In the genomic region with DNA sequence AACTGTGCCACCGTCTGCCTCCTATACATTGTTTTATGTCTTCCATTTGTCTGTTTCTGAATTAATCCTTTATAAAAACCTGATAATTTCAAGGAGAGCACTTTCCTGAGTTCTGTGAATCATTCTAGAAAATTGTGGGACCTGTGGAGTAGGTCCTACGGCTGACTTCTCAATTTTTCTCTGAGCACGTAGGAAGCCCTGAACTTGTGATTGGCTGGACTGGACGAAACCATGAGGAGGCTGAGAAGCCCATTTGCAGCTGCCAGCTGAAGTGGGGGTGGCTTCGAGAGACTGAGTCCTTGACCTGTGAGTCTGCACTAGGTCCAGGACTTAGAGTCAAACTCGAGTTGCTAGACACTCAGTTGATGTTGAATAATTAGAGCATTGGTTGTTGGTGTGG, we compare ENCODE assay signal across 18 cellular contexts.
A peak's percentile ranks its signal among the peaks of the same experiment; 100 is the strongest.
DNase-seq lines count a peak whose midpoint lies in the region; ATAC-seq lines count a peak whose summit lies in the region.
"Had no signal": no experiment of that assay in that cellular context is flagged by ENCODE, and none has a peak within 500 bp of the region (broad histone marks: within the 10 kb centered on the region; RNA-seq: fewer than 3 reads in every experiment).

No MANE protein-coding gene starts in this region.

- ATAC-seq in GM21529 (IDR thresholded peaks at IDR 0.05; ENCODE audit: unreplicated experiment), result no peak
- ATAC-seq: A549, GM23338, HepG2 had no signal

- in situ Hi-C loops in Caki2 (cut with HindIII; ENCODE audit: low pct_unique_long_range_greater_than_20kb, low sequenced_read_pairs), result no loop called here

- peak; percentile 40 for DNase-seq in Caki2 (ENCODE audit: low read depth)
- DNase-seq in M059J (ENCODE audit: low read depth), result peak; percentile 36
- peak; percentile 23 for DNase-seq in astrocyte of the hippocampus (ENCODE audit: low read depth, low spot score)
- DNase-seq in iris pigment epithelial cell (ENCODE audit: low read depth), result peak; percentile 36
- DNase-seq in activated CD4-positive, CD25-positive, alpha-beta regulatory T cell (lab: John Stamatoyannopoulos, UW), result no peak
- no peak for DNase-seq in SKM-1 (lab: John Stamatoyannopoulos, UW; ENCODE audit: unreplicated experiment)
- DNase-seq in NCI-H526 (lab: John Stamatoyannopoulos, UW), result no peak
- DNase-seq: CD4-positive, alpha-beta memory T cell; DMS53; KBM-7; NCI-H1417 treated with DMSO at 0.1 percent for 48 hours; NCI-H187 treated with DMSO at 0.1 percent for 48 hours; NCI-H446; SHP77 had no signal

Comparison
In these comparisons a context has a peak if more than half of its experiments do, and no peak if none do; other contexts are left out.
1. DNase-seq: peak in Caki2 (single experiment), M059J (single experiment), astrocyte of the hippocampus (single experiment) and iris pigment epithelial cell (single experiment); none in activated CD4-positive, CD25-positive, alpha-beta regulatory T cell (0 of 4), SKM-1 (single experiment) and NCI-H526 (0 of 2).